In genomic region chr5:158899792-158900191, GRCh38 we compare ENCODE assay signal across 21 cellular contexts.
DNase-seq lines count a peak whose midpoint lies in the region; ATAC-seq and TF ChIP-seq lines count a peak whose summit lies in the region.
"Had no signal": no experiment of that assay in that cellular context is flagged by ENCODE, and none has a peak within 500 bp of the region (broad histone marks: within the 10 kb centered on the region; RNA-seq: fewer than 3 reads in every experiment).

No MANE protein-coding gene starts in this region.

- no peaks in the 10 kb centered on the region for H3K27me3 ChIP-seq in OCI-LY3 (ENCODE audit: low read depth, low read length)
- H3K27me3 ChIP-seq: cardiac muscle cell had no signal

- H3K4me3 ChIP-seq in OCI-LY3 (ENCODE audit: low read length): no peak overlapping the region
- H3K4me3 ChIP-seq: cardiac muscle cell, smooth muscle cell had no signal

- 0 out of 2 replicates have a peak, but pooled peaks cover 4% of the 10 kb centered on the region for H3K79me2 ChIP-seq in OCI-LY3 (ENCODE audit: low read length)

- H3K27ac ChIP-seq in OCI-LY3 (ENCODE audit: low read length): peak overlapping the region; percentile 98
- H3K27ac ChIP-seq: cardiac muscle cell had no signal

- DNase-seq in activated CD4-positive, alpha-beta T cell treated with anti-CD3 and anti-CD28 coated beads for 48 hours: peak; percentile 2
- DNase-seq in activated CD4-positive, alpha-beta T cell treated with anti-CD3 and anti-CD28 coated beads for 1 hour: no peak
- DNase-seq in left cardiac atrium: peak; percentile 50
- DNase-seq in ureter (ENCODE audit: low spot score): peak; percentile 64
- DNase-seq in activated naive CD4-positive, alpha-beta T cell treated with anti-CD3 and anti-CD28 coated beads, Interleukin-2, amount 50 U/mL, for 72 hours (ENCODE audit: low spot score in 2 of 2): no peak
- DNase-seq in KG1 (lab: John Stamatoyannopoulos, UW): no peak
- DNase-seq in activated T-cell treated with anti-CD3 and anti-CD28 coated beads for 4 hours: no peak
- DNase-seq: activated CD8-positive, alpha-beta T cell treated with anti-CD3 and anti-CD28 coated beads for 36 hours; activated naive CD8-positive, alpha-beta T cell treated with anti-CD3 and anti-CD28 coated beads, Interleukin-2, amount 50 U/mL, for 24 hours; CD8-positive, alpha-beta T cell; DND-41; effector CD8-positive, alpha-beta T cell; left colon; MM.1S; NCI-H2029; NCI-H526; occipital lobe had no signal

- H3K36me3 Mint-ChIP-seq in activated naive CD4-positive, alpha-beta T cell treated with anti-CD3 and anti-CD28 coated beads, Interleukin-2, amount 50 U/mL, for 72 hours: no peaks in the 10 kb centered on the region
- H3K36me3 Mint-ChIP-seq: CD8-positive, alpha-beta T cell; type B pancreatic cell had no signal

- no peak overlapping the region for H2AFZ ChIP-seq in OCI-LY3 (ENCODE audit: low read depth, low read length)

- no peaks in the 10 kb centered on the region for H3K9me3 Mint-ChIP-seq in activated naive CD4-positive, alpha-beta T cell treated with anti-CD3 and anti-CD28 coated beads, Interleukin-2, amount 50 U/mL, for 72 hours
- H3K9me3 Mint-ChIP-seq: activated CD8-positive, alpha-beta T cell treated with anti-CD3 and anti-CD28 coated beads for 36 hours; activated naive CD8-positive, alpha-beta T cell treated with anti-CD3 and anti-CD28 coated beads, Interleukin-2, amount 50 U/mL, for 24 hours; CD8-positive, alpha-beta T cell; type B pancreatic cell had no signal

- H3K36me3 ChIP-seq in OCI-LY3 (replicated peaks; ENCODE audit: low read depth, low read length): no peaks in the 10 kb centered on the region
- H3K36me3 ChIP-seq: cardiac muscle cell had no signal

- H4K20me1 ChIP-seq in OCI-LY3 (ENCODE audit: insufficient read depth, low read length): no peaks in the 10 kb centered on the region

- intact Hi-C loops in left cardiac atrium (cut with DNase I): no loop called here

- peak overlapping the region; percentile 91; the same call in 1 of the 2 replicates for H3K4me2 ChIP-seq in OCI-LY3 (ENCODE audit: low read length)
- H3K4me2 ChIP-seq: smooth muscle cell had no signal

- no peak overlapping the region for H3K9ac ChIP-seq in OCI-LY3 (ENCODE audit: low read length)

- ATAC-seq in left cardiac atrium: peak; percentile 19 to 70
- ATAC-seq in activated naive CD4-positive, alpha-beta T cell treated with anti-CD3 and anti-CD28 coated beads, Interleukin-2, amount 50 U/mL, for 72 hours: no peak
- ATAC-seq: activated CD8-positive, alpha-beta T cell treated with anti-CD3 and anti-CD28 coated beads for 36 hours; activated naive CD8-positive, alpha-beta T cell treated with anti-CD3 and anti-CD28 coated beads, Interleukin-2, amount 50 U/mL, for 24 hours; CD8-positive, alpha-beta T cell; left colon had no signal

- no peak overlapping the region for H3K27ac Mint-ChIP-seq in activated naive CD4-positive, alpha-beta T cell treated with anti-CD3 and anti-CD28 coated beads, Interleukin-2, amount 50 U/mL, for 72 hours
- H3K27ac Mint-ChIP-seq: activated CD8-positive, alpha-beta T cell treated with anti-CD3 and anti-CD28 coated beads for 36 hours; activated naive CD8-positive, alpha-beta T cell treated with anti-CD3 and anti-CD28 coated beads, Interleukin-2, amount 50 U/mL, for 24 hours; CD8-positive, alpha-beta T cell; type B pancreatic cell had no signal

- H3K4me1 ChIP-seq in OCI-LY3 (ENCODE audit: low read length): peaks cover 49% of the 10 kb centered on the region

- TF ChIP-seq CTCF in OCI-LY3 (IDR thresholded peaks at IDR 0.05; ENCODE audit: low read depth, low read length): no peak

- no peaks in the 10 kb centered on the region for H3K9me3 ChIP-seq in OCI-LY3 (ENCODE audit: insufficient read depth, low read length)

Comparison
In these comparisons a context has a peak if more than half of its experiments do, and no peak if none do; other contexts are left out.
1. DNase-seq: peak in activated CD4-positive, alpha-beta T cell treated with anti-CD3 and anti-CD28 coated beads for 48 hours (single experiment), left cardiac atrium (single experiment) and ureter (single experiment); none in activated CD4-positive, alpha-beta T cell treated with anti-CD3 and anti-CD28 coated beads for 1 hour (single experiment), activated naive CD4-positive, alpha-beta T cell treated with anti-CD3 and anti-CD28 coated beads, Interleukin-2, amount 50 U/mL, for 72 hours (0 of 2), KG1 (single experiment) and activated T-cell treated with anti-CD3 and anti-CD28 coated beads for 4 hours (single experiment).
2. ATAC-seq: peak in left cardiac atrium (2 of 2); none in activated naive CD4-positive, alpha-beta T cell treated with anti-CD3 and anti-CD28 coated beads, Interleukin-2, amount 50 U/mL, for 72 hours (0 of 2).